In genomic region chrX:140141444-140142029, GRCh38 we compare ENCODE assay signal across 8 cellular contexts.
DNase-seq lines count a peak whose midpoint lies in the region; ATAC-seq, FAIRE-seq and TF ChIP-seq lines count a peak whose summit lies in the region.

No MANE protein-coding gene starts in this region.

- peak; percentile 54 for ATAC-seq in HG03442 (IDR thresholded peaks at IDR 0.05; ENCODE audit: unreplicated experiment)
- ATAC-seq in esophagus mucosa, result peak; percentile 42

- TF ChIP-seq CTCF in SK-N-SH (IDR thresholded peaks at IDR 0.05), result peak; percentile 81
- TF ChIP-seq CTCF in osteocyte (IDR thresholded peaks at IDR 0.05), result peak; percentile 66

- no peaks in the 10 kb centered on the region for H3K27me3 Mint-ChIP-seq in CD4-positive, alpha-beta memory T cell
- H3K27me3 Mint-ChIP-seq in osteocyte (ENCODE audit: unreplicated experiment), result no peaks in the 10 kb centered on the region

- no peak overlapping the region for H3K4me3 ChIP-seq in CD4-positive, alpha-beta memory T cell (ENCODE audit: low read length in 2 of 2)
- no peak overlapping the region for H3K4me3 ChIP-seq in SK-N-SH (ENCODE audit: low read depth in 2 of 2, low read length in 1 of 2)

- H3K36me3 Mint-ChIP-seq in CD4-positive, alpha-beta memory T cell, result no peaks in the 10 kb centered on the region
- no peaks in the 10 kb centered on the region for H3K36me3 Mint-ChIP-seq in osteocyte (ENCODE audit: unreplicated experiment)

- no peak overlapping the region for H3K27ac ChIP-seq in CD4-positive, alpha-beta memory T cell (ENCODE audit: low read depth, low read length)
- H3K27ac ChIP-seq in SK-N-SH (ENCODE audit: low read depth in 2 of 2, low read length in 1 of 2), result no peak overlapping the region

- no peak overlapping the region for H3K4me3 Mint-ChIP-seq in CD4-positive, alpha-beta memory T cell
- no peak overlapping the region for H3K4me3 Mint-ChIP-seq in osteocyte (ENCODE audit: unreplicated experiment)

- H3K4me1 ChIP-seq in CD4-positive, alpha-beta memory T cell (ENCODE audit: insufficient read depth, low read length), result no peaks in the 10 kb centered on the region
- no peaks in the 10 kb centered on the region for H3K4me1 ChIP-seq in SK-N-SH (ENCODE audit: control insufficient read depth in 1 of 2, insufficient read depth in 2 of 2, low read depth in 1 of 2, low read length in 1 of 2)

- peak; percentile 23 to 34 (median 23) for DNase-seq in CD4-positive, alpha-beta memory T cell
- DNase-seq in GM18507 (ENCODE audit: extremely low spot score, insufficient read length, low read depth) (peak; percentile 0), SK-N-SH (peak; percentile 44), osteocyte (ENCODE audit: extremely low spot score, unreplicated experiment) (no peak), epidermal melanocyte (ENCODE audit: insufficient read length, low spot score) (no peak), cortex of kidney (lab: John Stamatoyannopoulos, UW) (no peak)

- peak; percentile 58 for TF ChIP-seq RAD21 in SK-N-SH (IDR thresholded peaks at IDR 0.05; ENCODE audit: low read length)

- no peaks in the 10 kb centered on the region for H3K36me3 ChIP-seq in CD4-positive, alpha-beta memory T cell (ENCODE audit: insufficient read depth, low read length)
- H3K36me3 ChIP-seq in SK-N-SH (replicated peaks in 1 of 2; ENCODE audit: control insufficient read depth in 1 of 2, insufficient read depth in 2 of 2, low read length in 1 of 2), result no peaks in the 10 kb centered on the region

- TF ChIP-seq EP300 in SK-N-SH (IDR thresholded peaks at IDR 0.05; ENCODE audit: borderline replicate concordance in 1 of 2, low read depth in 1 of 2, low read length in 1 of 2), result no peak

- no peaks in the 10 kb centered on the region for H3K9me2 ChIP-seq in SK-N-SH

- FAIRE-seq in GM18507 (lab: Jason Lieb, UNC), result peak; percentile 72

- H3K79me2 ChIP-seq in SK-N-SH (ENCODE audit: insufficient read depth), result no peaks in the 10 kb centered on the region

- peaks cover 0 to 3% (median 0%) of the 10 kb centered on the region in 8 donors for H3K9me3 Mint-ChIP-seq in CD4-positive, alpha-beta memory T cell
- peaks cover 2% of the 10 kb centered on the region for H3K9me3 Mint-ChIP-seq in osteocyte (ENCODE audit: unreplicated experiment)

- CTCF ChIA-PET in CD4-positive, alpha-beta memory T cell (lab: Charles Lee; ENCODE audit: partially characterized antibody), result interaction anchor here (1.0 to 1.8 kb wide), 3 partner anchors 12 to 85 kb away, joined by 3 to 8 read pairs (median 3); no protein-coding TSS in a partner anchor
- CTCF ChIA-PET in SK-N-SH (lab: Yijun Ruan, JAX), result interaction anchor here (0.6 to 2.2 kb wide), 13 partner anchors 9 to 306 kb away, joined by 3 to 16 read pairs (median 3); no protein-coding TSS in a partner anchor

- H2AFZ ChIP-seq in SK-N-SH (ENCODE audit: low read depth), result no peak overlapping the region

- H3K27me3 ChIP-seq in CD4-positive, alpha-beta memory T cell (ENCODE audit: insufficient read depth, low read length), result no peaks in the 10 kb centered on the region
- peaks cover 4% of the 10 kb centered on the region; the same call in 1 of the 2 replicates for H3K27me3 ChIP-seq in SK-N-SH (ENCODE audit: insufficient read depth)

- WGBS in SK-N-SH (ENCODE audit: low lambda C conversion rate), result 1% methylated on average over 5 of the region's 5 CpGs

- no peak overlapping the region for H3K4me2 ChIP-seq in SK-N-SH

- POLR2A ChIA-PET in CD4-positive, alpha-beta memory T cell (lab: Charles Lee; ENCODE audit: partially characterized antibody), result no interaction called here
- POLR2A ChIA-PET in SK-N-SH (lab: Yijun Ruan, JAX), result no interaction called here

- H3K27ac Mint-ChIP-seq in CD4-positive, alpha-beta memory T cell, result no peak overlapping the region
- no peak overlapping the region for H3K27ac Mint-ChIP-seq in osteocyte (ENCODE audit: unreplicated experiment)

- no peaks in the 10 kb centered on the region for H3F3A ChIP-seq in SK-N-SH (replicated peaks; ENCODE audit: insufficient read depth)

- intact Hi-C loops in CD4-positive, alpha-beta memory T cell (cut with micrococcal nuclease), result loop anchor here (1.0 kb wide), 1 partner anchor 84 kb away; no protein-coding TSS in a partner anchor

- no peaks in the 10 kb centered on the region for H3K4me1 Mint-ChIP-seq in CD4-positive, alpha-beta memory T cell
- H3K4me1 Mint-ChIP-seq in osteocyte (ENCODE audit: unreplicated experiment), result no peaks in the 10 kb centered on the region

- no peaks in the 10 kb centered on the region for H3K9me3 ChIP-seq in CD4-positive, alpha-beta memory T cell (ENCODE audit: control insufficient read depth in 1 of 2, low read length in 2 of 2)
- H3K9me3 ChIP-seq in SK-N-SH, result no peaks in the 10 kb centered on the region

- no peaks in the 10 kb centered on the region for H4K20me1 ChIP-seq in SK-N-SH (ENCODE audit: insufficient read depth)

- H3K9ac ChIP-seq in SK-N-SH, result no peak overlapping the region

TF ChIP-seq in SK-N-SH, 30 proteins besides CTCF, POLR2A, EP300 and RAD21:
- TF ChIP-seq CHD2 (IDR thresholded peaks at IDR 0.05; ENCODE audit: low read length, partially characterized antibody), result no peak
- TF ChIP-seq RFX5 (IDR thresholded peaks at IDR 0.05; ENCODE audit: low read length), result no peak
- TF ChIP-seq FOXJ3 (CRISPR knock-in tag; IDR thresholded peaks at IDR 0.05), result no peak
- peak; percentile 48 for TF ChIP-seq SMC3 (IDR thresholded peaks at IDR 0.05; ENCODE audit: low read depth, low read length)

Comparison
In these comparisons a context has a peak if more than half of its experiments do, and no peak if none do; other contexts are left out.
1. DNase-seq: peak in CD4-positive, alpha-beta memory T cell (5 of 5), GM18507 (single experiment) and SK-N-SH (single experiment); none in osteocyte (single experiment), epidermal melanocyte (single experiment) and cortex of kidney (single experiment).